1 cellular context compared by ENCODE assay signal in the genomic region with DNA sequence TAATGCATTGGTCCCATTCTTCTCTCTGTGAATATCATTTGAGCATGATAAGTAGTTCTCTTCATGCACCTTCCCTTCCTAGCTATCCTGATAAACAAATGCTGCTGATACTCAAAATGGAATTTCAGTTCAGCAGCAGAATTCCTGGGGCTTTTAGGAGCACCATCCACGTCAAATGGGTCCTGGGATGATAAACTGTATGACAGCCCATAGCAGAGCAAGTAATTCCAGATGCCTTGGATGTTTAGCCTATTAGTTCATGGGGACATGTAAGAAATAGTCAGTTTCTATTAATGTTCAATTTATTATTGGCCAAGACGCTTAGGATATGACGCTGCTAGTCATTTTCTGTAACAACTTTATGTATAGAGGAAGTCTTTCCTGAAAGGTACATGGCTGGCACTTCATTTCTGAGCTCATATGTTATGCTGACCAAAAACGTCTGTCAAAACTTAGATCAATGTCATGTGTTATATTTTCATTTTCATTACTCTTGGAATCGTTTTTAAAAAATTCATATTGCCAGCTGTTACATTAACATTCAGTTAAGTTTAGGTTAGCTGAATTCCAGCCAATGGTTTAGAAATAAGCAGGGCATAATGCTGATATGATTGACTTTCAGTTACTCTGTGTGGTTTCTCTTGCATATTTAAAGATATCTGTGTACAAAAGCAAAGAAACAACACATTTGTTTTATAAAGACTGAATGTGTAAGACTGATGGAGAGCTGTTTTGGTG.
TF ChIP-seq lines count a peak whose summit lies in the region.

No MANE protein-coding gene starts in this region.

TF ChIP-seq in SK-N-SH, 30 proteins besides CTCF, POLR2A, EP300 and RAD21 (continued from another document):
- TF ChIP-seq ZBTB33 (IDR thresholded peaks at IDR 0.05; ENCODE audit: borderline replicate concordance, low read depth) (0 out of 2 replicates have a peak, but pooled peaks have one; percentile 47), CHD2 (IDR thresholded peaks at IDR 0.05; ENCODE audit: low read length, partially characterized antibody) (no peak), JUND (IDR thresholded peaks at IDR 0.05) (peak; percentile 81), ELF1 (IDR thresholded peaks at IDR 0.05) (no peak), TCF12 (IDR thresholded peaks at IDR 0.05) (peak; percentile 93), NRF1 (IDR thresholded peaks at IDR 0.05; ENCODE audit: low read depth, low read length) (no peak), YY1 (IDR thresholded peaks at IDR 0.05; ENCODE audit: low read depth) (no peak), IRF3 (IDR thresholded peaks at IDR 0.05; ENCODE audit: low read depth, low read length) (no peak), PBX3 (IDR thresholded peaks at IDR 0.05) (peak; percentile 90), TEAD4 (IDR thresholded peaks at IDR 0.05; ENCODE audit: borderline replicate concordance, insufficient read depth) (peak; percentile 95), USF2 (IDR thresholded peaks at IDR 0.05; ENCODE audit: borderline replicate concordance, low read depth, low read length) (no peak), FOSL2 (IDR thresholded peaks at IDR 0.05; ENCODE audit: borderline replicate concordance, low read depth) (peak; percentile 70), SMC3 (IDR thresholded peaks at IDR 0.05; ENCODE audit: low read depth, low read length) (no peak; the same call in 1 of the 2 replicates), MEF2A (IDR thresholded peaks at IDR 0.05; ENCODE audit: borderline replicate concordance, low read depth) (peak; percentile 89), RXRA (IDR thresholded peaks at IDR 0.05; ENCODE audit: borderline replicate concordance, low read depth) (peak; percentile 63; the same call in 1 of the 2 replicates), SIN3A (IDR thresholded peaks at IDR 0.05; ENCODE audit: borderline replicate concordance, low read depth, low read length) (peak; percentile 64; the same call in 1 of the 2 replicates), POLR2AphosphoS5 (IDR thresholded peaks at IDR 0.05; ENCODE audit: low read depth, low read length) (peak; percentile 69; the same call in 1 of the 2 replicates), NFIC (IDR thresholded peaks at IDR 0.05; ENCODE audit: borderline replicate concordance) (peak; percentile 86)
- TF ChIP-seq, protein P1, sequence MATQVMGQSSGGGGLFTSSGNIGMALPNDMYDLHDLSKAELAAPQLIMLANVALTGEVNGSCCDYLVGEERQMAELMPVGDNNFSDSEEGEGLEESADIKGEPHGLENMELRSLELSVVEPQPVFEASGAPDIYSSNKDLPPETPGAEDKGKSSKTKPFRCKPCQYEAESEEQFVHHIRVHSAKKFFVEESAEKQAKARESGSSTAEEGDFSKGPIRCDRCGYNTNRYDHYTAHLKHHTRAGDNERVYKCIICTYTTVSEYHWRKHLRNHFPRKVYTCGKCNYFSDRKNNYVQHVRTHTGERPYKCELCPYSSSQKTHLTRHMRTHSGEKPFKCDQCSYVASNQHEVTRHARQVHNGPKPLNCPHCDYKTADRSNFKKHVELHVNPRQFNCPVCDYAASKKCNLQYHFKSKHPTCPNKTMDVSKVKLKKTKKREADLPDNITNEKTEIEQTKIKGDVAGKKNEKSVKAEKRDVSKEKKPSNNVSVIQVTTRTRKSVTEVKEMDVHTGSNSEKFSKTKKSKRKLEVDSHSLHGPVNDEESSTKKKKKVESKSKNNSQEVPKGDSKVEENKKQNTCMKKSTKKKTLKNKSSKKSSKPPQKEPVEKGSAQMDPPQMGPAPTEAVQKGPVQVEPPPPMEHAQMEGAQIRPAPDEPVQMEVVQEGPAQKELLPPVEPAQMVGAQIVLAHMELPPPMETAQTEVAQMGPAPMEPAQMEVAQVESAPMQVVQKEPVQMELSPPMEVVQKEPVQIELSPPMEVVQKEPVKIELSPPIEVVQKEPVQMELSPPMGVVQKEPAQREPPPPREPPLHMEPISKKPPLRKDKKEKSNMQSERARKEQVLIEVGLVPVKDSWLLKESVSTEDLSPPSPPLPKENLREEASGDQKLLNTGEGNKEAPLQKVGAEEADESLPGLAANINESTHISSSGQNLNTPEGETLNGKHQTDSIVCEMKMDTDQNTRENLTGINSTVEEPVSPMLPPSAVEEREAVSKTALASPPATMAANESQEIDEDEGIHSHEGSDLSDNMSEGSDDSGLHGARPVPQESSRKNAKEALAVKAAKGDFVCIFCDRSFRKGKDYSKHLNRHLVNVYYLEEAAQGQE (IDR thresholded peaks at IDR 0.05; ENCODE audit: low read depth, low read length) = no peak
